Comparison of ENCODE assay signal across 16 cellular contexts in the genomic region with DNA sequence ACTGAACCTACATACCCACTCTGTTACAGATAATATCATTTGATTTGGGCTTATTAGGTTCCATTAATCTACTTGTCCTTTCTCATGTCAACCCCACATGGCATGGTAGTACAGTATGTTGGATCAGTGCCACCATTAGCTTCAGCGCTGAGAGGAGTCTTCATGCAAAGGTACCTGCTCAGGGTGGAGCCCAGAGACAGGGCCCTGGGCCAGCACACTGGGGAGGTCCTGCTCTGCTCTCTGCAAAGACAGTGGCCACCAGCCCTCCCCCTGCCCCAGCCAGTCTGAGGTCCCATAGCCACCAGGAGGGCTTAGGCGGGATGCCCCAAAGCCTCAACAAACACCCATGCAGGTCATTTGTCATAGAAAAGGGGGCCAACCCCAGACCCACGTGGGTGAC.
A peak's percentile ranks its signal among the peaks of the same experiment; 100 is the strongest.
DNase-seq lines count a peak whose midpoint lies in the region; TF ChIP-seq lines count a peak whose summit lies in the region.
"Had no signal": no experiment of that assay in that cellular context is flagged by ENCODE, and none has a peak within 500 bp of the region (broad histone marks: within the 10 kb centered on the region; RNA-seq: fewer than 3 reads in every experiment).

No MANE protein-coding gene starts in this region.

- peaks cover 2% of the 10 kb centered on the region for H3K36me3 Mint-ChIP-seq in HFFc6 (ENCODE audit: low read depth)
- no peaks in the 10 kb centered on the region for H3K36me3 Mint-ChIP-seq in dendritic cell treated with granulocyte-macrophage colony-stimulating factor and Interleukin-4, amounts not matched to agents 40 ng/mL and 50 ng/mL, for 4 days (ENCODE audit: low read depth)

- H3K27ac Mint-ChIP-seq in HFFc6: peak overlapping the region; percentile 97
- H3K27ac Mint-ChIP-seq in dendritic cell treated with granulocyte-macrophage colony-stimulating factor and Interleukin-4, amounts not matched to agents 40 ng/mL and 50 ng/mL, for 4 days: peak overlapping the region; percentile 79

- no peak for DNase-seq in HFFc6
- peak; percentile 52 for DNase-seq in posterior vena cava (ENCODE audit: low spot score)
- DNase-seq in NCI-H524 (lab: John Stamatoyannopoulos, UW): no peak
- no peak for DNase-seq in AG08396 (ENCODE audit: low spot score)
- no peak for DNase-seq in NCI-H187 treated with DMSO at 0.1 percent for 48 hours (lab: John Stamatoyannopoulos, UW)
- DNase-seq: Caco-2; NCI-H1436 treated with DMSO at 0.1 percent for 48 hours; NCI-H2107; NCI-H226; NK-92 treated with Interleukin-12 subunit alpha and Interleukin-12 subunit beta, amount 100 ng/mL, for 24 hours; OCI-M1 had no signal

- H3K9ac ChIP-seq in BLaER1: no peak overlapping the region

- H3K27ac ChIP-seq in BLaER1: peak overlapping the region; percentile 87
- H3K27ac ChIP-seq: RWPE1, SJSA1 had no signal

- no peaks in the 10 kb centered on the region for H3K27me3 ChIP-seq in BLaER1
- H3K27me3 ChIP-seq: SJSA1 had no signal

- H4K20me1 ChIP-seq in BLaER1: no peaks in the 10 kb centered on the region

- no peaks in the 10 kb centered on the region for H3K9me3 ChIP-seq in BLaER1
- H3K9me3 ChIP-seq: Caco-2, SJSA1 had no signal

- H3K4me3 Mint-ChIP-seq in HFFc6: no peak overlapping the region
- H3K4me3 Mint-ChIP-seq in dendritic cell treated with granulocyte-macrophage colony-stimulating factor and Interleukin-4, amounts not matched to agents 40 ng/mL and 50 ng/mL, for 4 days: no peak overlapping the region
- H3K4me3 Mint-ChIP-seq: CD14-positive monocyte had no signal

- H3K4me1 ChIP-seq in BLaER1: peaks cover 100% of the 10 kb centered on the region

- intact Hi-C loops in dendritic cell treated with granulocyte-macrophage colony-stimulating factor and Interleukin-4, amounts not matched to agents 40 ng/mL and 50 ng/mL, for 4 days (cut with micrococcal nuclease): loop anchor here (2.0 kb wide), 1 partner anchor 69 kb away; no protein-coding TSS in a partner anchor
- intact Hi-C loops in posterior vena cava (cut with DNase I): no loop called here

- H3K9me3 Mint-ChIP-seq in HFFc6: no peaks in the 10 kb centered on the region
- no peaks in the 10 kb centered on the region for H3K9me3 Mint-ChIP-seq in dendritic cell treated with granulocyte-macrophage colony-stimulating factor and Interleukin-4, amounts not matched to agents 40 ng/mL and 50 ng/mL, for 4 days
- H3K9me3 Mint-ChIP-seq: CD14-positive monocyte had no signal

- H3K36me3 ChIP-seq in BLaER1: no peaks in the 10 kb centered on the region

- H3K4me3 ChIP-seq in BLaER1: no peak overlapping the region
- H3K4me3 ChIP-seq: SJSA1 had no signal

- peaks cover 1% of the 10 kb centered on the region; the same call in 1 of the 2 replicates for H3K27me3 Mint-ChIP-seq in HFFc6 (ENCODE audit: insufficient read depth)
- peaks cover 10% of the 10 kb centered on the region for H3K27me3 Mint-ChIP-seq in dendritic cell treated with granulocyte-macrophage colony-stimulating factor and Interleukin-4, amounts not matched to agents 40 ng/mL and 50 ng/mL, for 4 days

- TF ChIP-seq CTCF in HFFc6 (IDR thresholded peaks at IDR 0.05): no peak

- H3K4me2 ChIP-seq in BLaER1: peak overlapping the region; percentile 94

- peaks cover 76% of the 10 kb centered on the region for H3K4me1 Mint-ChIP-seq in HFFc6 (ENCODE audit: low read depth)
- H3K4me1 Mint-ChIP-seq in dendritic cell treated with granulocyte-macrophage colony-stimulating factor and Interleukin-4, amounts not matched to agents 40 ng/mL and 50 ng/mL, for 4 days (ENCODE audit: low read depth): peaks cover 99% of the 10 kb centered on the region
